In genomic region chr1:228149341-228150020, GRCh38 we compare ENCODE assay signal across 9 cellular contexts. TPM values are rescaled to one million over a fixed set of nuclear protein-coding genes. Genes with fewer than 3 reads are reported as not detected.
DNase-seq lines count a peak whose midpoint lies in the region; ATAC-seq, FAIRE-seq and TF ChIP-seq lines count a peak whose summit lies in the region.
"Had no signal": no experiment of that assay in that cellular context is flagged by ENCODE, and none has a peak within 500 bp of the region (broad histone marks: within the 10 kb centered on the region; RNA-seq: fewer than 3 reads in every experiment).

Gene GJC2 (plus strand): TSS chr1:228149930. CDS start chr1:228157759, 7,829 bp downstream.

- H3K23me2 ChIP-seq in H9 (ENCODE audit: insufficient read length, low read depth, low read length, poor library complexity, severe bottlenecking), result no peaks in the 10 kb centered on the region

- dilution Hi-C loops in keratinocyte (cut with MboI; ENCODE audit: extremely low pct_ligation_motif_present, low sequenced_read_pairs), result no loop called here

- peak within 1 kb of the TSS; percentile 60; the same call in 1 of the 2 replicates for H3K14ac ChIP-seq in H9 (ENCODE audit: insufficient read depth, low read length)

- H4K8ac ChIP-seq in H9 (replicated peaks; ENCODE audit: insufficient read length, low read depth, low read length), result no peak within 1 kb of the TSS

- TF ChIP-seq POLR2A in breast epithelium (IDR thresholded peaks at IDR 0.05), result no peak

- no peak within 1 kb of the TSS for H2BK20ac ChIP-seq in H9 (ENCODE audit: low read depth, low read length, poor library complexity, severe bottlenecking)

- H3K27ac ChIP-seq in H9 (ENCODE audit: insufficient read length, low read depth, low read length) (no peak within 1 kb of the TSS), breast epithelium (peak within 1 kb of the TSS; percentile 60 to 82), keratinocyte (ENCODE audit: control insufficient read depth, insufficient read depth, low read length) (peak within 1 kb of the TSS; percentile 26), small intestine (ENCODE audit: low read depth in 1 of 2, low read length in 1 of 2) (peak within 1 kb of the TSS; percentile 14 to 72)

- no peak within 1 kb of the TSS for H2BK5ac ChIP-seq in H9 (ENCODE audit: insufficient read length, low read length)

- no peaks in the 10 kb centered on the region for H3K79me1 ChIP-seq in H9 (ENCODE audit: insufficient read depth, low read depth, low read length, poor library complexity, severe bottlenecking)

- no peaks in the 10 kb centered on the region for H3K27me3 Mint-ChIP-seq in H9 (ENCODE audit: low read depth)
- H3K27me3 Mint-ChIP-seq: activated CD4-positive, alpha-beta memory T cell treated with anti-CD3 and anti-CD28 coated beads, Interleukin-2, amount 10 ng/mL, durations not matched to agents 7 days and 5 days had no signal

- H4K5ac ChIP-seq in H9 (ENCODE audit: insufficient read length, low read depth, low read length), result no peak within 1 kb of the TSS

- no peak within 1 kb of the TSS for H3K18ac ChIP-seq in H9 (ENCODE audit: insufficient read length, low read depth, low read length)

- no peak within 1 kb of the TSS for H3K56ac ChIP-seq in H9 (ENCODE audit: insufficient read length, low read depth, low read length)

- H3K4me3 Mint-ChIP-seq in H9, result no peak within 1 kb of the TSS
- H3K4me3 Mint-ChIP-seq: activated CD4-positive, alpha-beta memory T cell treated with anti-CD3 and anti-CD28 coated beads, Interleukin-2, amount 10 ng/mL, durations not matched to agents 7 days and 5 days had no signal

- ATAC-seq in HG03196 (IDR thresholded peaks at IDR 0.05; ENCODE audit: unreplicated experiment) (no peak), GM21825 (IDR thresholded peaks at IDR 0.05; ENCODE audit: unreplicated experiment) (no peak)

- H3K79me2 ChIP-seq in H9 (ENCODE audit: insufficient read depth, low read length) (no peaks in the 10 kb centered on the region), keratinocyte (ENCODE audit: control insufficient read depth, insufficient read depth, low read length) (peaks cover 36% of the 10 kb centered on the region)

- H2BK120ac ChIP-seq in H9 (ENCODE audit: low read depth, low read length, poor library complexity, severe bottlenecking), result no peak within 1 kb of the TSS

- no peaks in the 10 kb centered on the region for H3K4me1 ChIP-seq in H9 (ENCODE audit: insufficient read depth, low read length)
- H3K4me1 ChIP-seq in breast epithelium, result peaks cover 0 to 16% of the 10 kb centered on the region in 2 donors
- H3K4me1 ChIP-seq in keratinocyte (ENCODE audit: control insufficient read depth, extremely low read depth, insufficient read depth, low read length), result peaks cover 43% of the 10 kb centered on the region
- H3K4me1 ChIP-seq in small intestine (ENCODE audit: control insufficient read depth in 2 of 2, insufficient read depth in 1 of 2, low read depth in 1 of 2, low read length in 1 of 2), result no peaks in the 10 kb centered on the region

- H3K36me3 ChIP-seq in breast epithelium (no peaks in the 10 kb centered on the region), keratinocyte (ENCODE audit: control insufficient read depth in 2 of 2, extremely low read depth in 1 of 2, insufficient read depth in 2 of 2, low read length in 2 of 2) (peaks cover 25 to 43% of the 10 kb centered on the region in 2 experiments), small intestine (ENCODE audit: control insufficient read depth in 2 of 2, insufficient read depth in 2 of 2, low read length in 2 of 2) (peaks cover 4 to 7% of the 10 kb centered on the region in 2 donors)

- H3K36me3 Mint-ChIP-seq in H9 (ENCODE audit: insufficient read depth in 1 of 3, low read depth in 3 of 3), result no peaks in the 10 kb centered on the region

- intact Hi-C loops in breast epithelium (cut with DNase I; ENCODE audit: low total_unique reads), result no loop called here

- no peak within 1 kb of the TSS for H3K4ac ChIP-seq in H9 (ENCODE audit: low read depth, low read length)

- H3K27ac Mint-ChIP-seq in H9, result no peak within 1 kb of the TSS
- H3K27ac Mint-ChIP-seq: activated CD4-positive, alpha-beta memory T cell treated with anti-CD3 and anti-CD28 coated beads, Interleukin-2, amount 10 ng/mL, durations not matched to agents 7 days and 5 days had no signal

- H4K91ac ChIP-seq in H9 (ENCODE audit: insufficient read length, low read depth, low read length), result no peak within 1 kb of the TSS

- no peaks in the 10 kb centered on the region for H3K9me1 ChIP-seq in keratinocyte (ENCODE audit: control insufficient read depth, extremely low read depth, insufficient read depth, low read length)

- no peak within 1 kb of the TSS for H3T11ph ChIP-seq in H9 (ENCODE audit: low read length)

- no peak for TF ChIP-seq CTCF in H9 (conservative IDR thresholded peaks at IDR 0.05)
- TF ChIP-seq CTCF in breast epithelium (IDR thresholded peaks at IDR 0.05), result no peak
- no peak for TF ChIP-seq CTCF in keratinocyte (optimal IDR thresholded peaks at IDR 0.05 in 1 of 3, IDR thresholded peaks at IDR 0.05 in 1 of 3, conservative IDR thresholded peaks at IDR 0.05 in 1 of 3; ENCODE audit: extremely low read depth in 1 of 3, insufficient read depth in 2 of 3, low read length in 3 of 3)

- no peak within 1 kb of the TSS for H2BK12ac ChIP-seq in H9 (ENCODE audit: insufficient read length, low read depth, low read length)

- no peaks in the 10 kb centered on the region for H3K9me3 Mint-ChIP-seq in H9
- H3K9me3 Mint-ChIP-seq: activated CD4-positive, alpha-beta memory T cell treated with anti-CD3 and anti-CD28 coated beads, Interleukin-2, amount 10 ng/mL, durations not matched to agents 7 days and 5 days had no signal

- H3K23ac ChIP-seq in H9 (ENCODE audit: insufficient read length, low read depth, low read length), result no peak within 1 kb of the TSS

- DNase-seq in H9 (peak; percentile 67), breast epithelium (ENCODE audit: low spot score in 2 of 2) (peak in 1 of 2 donors; percentile 49), keratinocyte (ENCODE audit: low read depth, low spot score) (no peak), small intestine (no peak), 8988T (no peak), HCEC 1CT (no peak)
- DNase-seq: activated CD4-positive, alpha-beta memory T cell treated with anti-CD3 and anti-CD28 coated beads, Interleukin-2, amount 10 ng/mL, durations not matched to agents 7 days and 5 days had no signal

- H3K4me2 ChIP-seq in H9 (ENCODE audit: insufficient read depth, insufficient read length, low read length) (no peak within 1 kb of the TSS), keratinocyte (ENCODE audit: control insufficient read depth, extremely low read depth, insufficient read depth, low read depth, low read length) (peak within 1 kb of the TSS; percentile 56)

- H3K27me3 ChIP-seq in H9 (ENCODE audit: insufficient read depth, low read length) (no peaks in the 10 kb centered on the region), breast epithelium (no peaks in the 10 kb centered on the region), keratinocyte (ENCODE audit: control insufficient read depth, extremely low read depth, insufficient read depth, low read length) (no peaks in the 10 kb centered on the region), small intestine (ENCODE audit: control insufficient read depth in 2 of 2, insufficient read depth in 2 of 2, low read length in 2 of 2) (no peaks in the 10 kb centered on the region)

- no peak within 1 kb of the TSS for H2AK5ac ChIP-seq in H9 (ENCODE audit: insufficient read length, low read length)

- H3K4me3 ChIP-seq in breast epithelium (peak within 1 kb of the TSS; percentile 7 to 50 (median 22)), keratinocyte (ENCODE audit: control insufficient read depth in 2 of 3, extremely low read depth in 1 of 3, insufficient read depth in 2 of 3, low read depth in 1 of 3, low read length in 3 of 3) (peak within 1 kb of the TSS in 2 of 3 experiments; percentile 14 to 38), small intestine (ENCODE audit: low read depth in 1 of 2, low read length in 2 of 2) (no peak within 1 kb of the TSS)

- peaks cover 0 to 3% of the 10 kb centered on the region in 2 experiments; a peak in 2 of 4 replicates for H3K4me1 Mint-ChIP-seq in H9
- H3K4me1 Mint-ChIP-seq: activated CD4-positive, alpha-beta memory T cell treated with anti-CD3 and anti-CD28 coated beads, Interleukin-2, amount 10 ng/mL, durations not matched to agents 7 days and 5 days had no signal

- no peak within 1 kb of the TSS for H2AFZ ChIP-seq in H9 (ENCODE audit: low read length)
- no peak within 1 kb of the TSS for H2AFZ ChIP-seq in keratinocyte (ENCODE audit: control insufficient read depth, low read length)

- H3K9ac ChIP-seq in H9 (ENCODE audit: extremely low read depth, insufficient read length, low read length) (no peak within 1 kb of the TSS), keratinocyte (ENCODE audit: control insufficient read depth, extremely low read depth, insufficient read depth, low read length) (peak within 1 kb of the TSS; percentile 33)

- no peak within 1 kb of the TSS for H2BK15ac ChIP-seq in H9 (ENCODE audit: low read depth, low read length)

- H3K9me3 ChIP-seq in H9 (ENCODE audit: control insufficient read depth, low read depth, low read length), result no peaks in the 10 kb centered on the region
- no peaks in the 10 kb centered on the region for H3K9me3 ChIP-seq in breast epithelium
- no peaks in the 10 kb centered on the region for H3K9me3 ChIP-seq in keratinocyte (ENCODE audit: control insufficient read depth, low read depth, low read length)
- H3K9me3 ChIP-seq in small intestine (ENCODE audit: control insufficient read depth, low read depth), result no peaks in the 10 kb centered on the region

- no peaks in the 10 kb centered on the region for H4K20me1 ChIP-seq in H9 (ENCODE audit: control insufficient read depth, insufficient read depth, insufficient read length)
- H4K20me1 ChIP-seq in keratinocyte (ENCODE audit: control insufficient read depth, extremely low read depth, insufficient read depth, low read length), result peaks cover 8% of the 10 kb centered on the region

- WGBS in H9 (ENCODE audit: extremely low coverage, insufficient read length, low lambda C conversion rate), result no CpG with 5 or more reads among the region's 15 CpGs
- 52 to 82% (median 70%) methylated on average over 12 to 15 of the region's 15 CpGs for WGBS in small intestine, 3 donors

- no peak for FAIRE-seq in keratinocyte (lab: Jason Lieb, UNC)
- no peak for FAIRE-seq in small intestine (lab: Jason Lieb, UNC)

RNA-seq across cellular contexts. Expression of gene GJC2, which starts in this region (rescaled TPM):
- total RNA-seq in H9 (2021), result 1.4 and 1.6 TPM in 2 replicates
- total RNA-seq in breast epithelium, result 1 to 10 TPM; 1.3 TPM
- 0.37 to 0.63 TPM (median 0.58 TPM) in 3 replicates for polyA plus RNA-seq in keratinocyte
- 0.39 TPM for polyA plus RNA-seq in keratinocyte (2011; ENCODE audit: low read depth)
- 0.17 and 0.52 TPM in 2 replicates for polyA plus RNA-seq in keratinocyte (2011; cell fraction: cytosol; rRNA removed)
- polyA plus RNA-seq in keratinocyte (2011; cell fraction: nucleus; rRNA removed), result 0.56 and 0.79 TPM in 2 replicates
- 0.73 and 0.81 TPM in 2 replicates for polyA plus RNA-seq in keratinocyte (2012; ENCODE audit: low replicate concordance)
- 0.33 to 0.52 TPM (median 0.51 TPM) in 3 replicates for polyA minus RNA-seq in keratinocyte
- 2.9 TPM for polyA minus RNA-seq in keratinocyte (2011; cell fraction: cytosol; rRNA and poly(A)+ RNA removed)
- polyA minus RNA-seq in keratinocyte (2011; cell fraction: nucleus; rRNA and poly(A)+ RNA removed), result 0.31 and 1.1 TPM in 2 replicates
- polyA plus RNA-seq in small intestine, result 1 to 10 TPM in 1 of 3 donors, under 1 TPM in 1, not detected in 1; 0.27 to 1.4 TPM

Comparison
In these comparisons a context has a peak if more than half of its experiments do, and no peak if none do; other contexts are left out.
1. H3K4me3 ChIP-seq: peak in breast epithelium (3 of 3) and keratinocyte (2 of 3); none in small intestine (0 of 2).